ENCODE assay signal across 8 cellular contexts in the genomic region with DNA sequence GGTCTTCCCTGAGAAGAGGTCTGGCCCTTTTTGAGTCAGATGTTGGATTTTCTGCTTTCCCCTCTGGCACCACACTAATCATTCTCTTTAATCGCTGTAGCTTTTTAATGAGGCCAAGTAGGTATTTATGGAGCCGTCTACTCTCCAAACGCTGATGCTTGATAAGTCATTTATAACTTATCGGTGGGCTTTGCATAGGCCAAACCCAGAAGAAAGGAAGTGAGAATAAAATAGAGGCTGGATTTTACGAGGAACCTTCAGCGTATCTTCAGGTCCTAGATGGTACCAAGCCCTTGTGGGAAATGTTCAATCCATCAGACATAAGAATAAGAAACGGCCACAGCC.
DNase-seq lines count a peak whose midpoint lies in the region; ATAC-seq, FAIRE-seq and TF ChIP-seq lines count a peak whose summit lies in the region.

No MANE protein-coding gene starts in this region.

- CTCF ChIA-PET in AG04450 (lab: Charles Lee) = no interaction called here

- H3K4me1 ChIP-seq in foreskin keratinocyte (peaks cover 3% of the 10 kb centered on the region), pancreas (peaks cover 0 to 4% (median 3%) of the 10 kb centered on the region in 3 donors)

- no peak overlapping the region for H3K27ac ChIP-seq in AG04450 (ENCODE audit: low read depth, low read length)
- peak overlapping the region; percentile 86 for H3K27ac ChIP-seq in foreskin keratinocyte
- H3K27ac ChIP-seq in pancreas = peak overlapping the region in 3 of 4 donors; percentile 55 to 91 (median 85)

- TF ChIP-seq CTCF in AG04450 (IDR thresholded peaks at IDR 0.05; ENCODE audit: low read depth, low read length) (no peak), WI38 (IDR thresholded peaks at IDR 0.05; ENCODE audit: low read depth, low read length) (no peak), foreskin keratinocyte (conservative IDR thresholded peaks at IDR 0.05) (no peak), pancreas (IDR thresholded peaks at IDR 0.05) (no peak), omental fat pad (IDR thresholded peaks at IDR 0.05) (no peak)

- DNase-seq in AG04450 (ENCODE audit: low read depth, low spot score) (no peak), foreskin keratinocyte (no peak), pancreas (no peak), hippocampal formation (lab: John Stamatoyannopoulos, UW) (no peak), omental fat pad (ENCODE audit: low spot score) (no peak), activated gamma-delta T cell (lab: John Stamatoyannopoulos, UW) (no peak), anterior cingulate cortex (lab: John Stamatoyannopoulos, UW) (no peak)

- WGBS in pancreas, 2 donors = 59 to 68% methylated on average over 7 of the region's 7 CpGs

- no peak for ATAC-seq in foreskin keratinocyte
- ATAC-seq in pancreas = no peak
- no peak for ATAC-seq in omental fat pad (ENCODE audit: low FRiP score)

- H3K9me3 ChIP-seq in AG04450 (ENCODE audit: control insufficient read depth, insufficient read depth, low read length) (no peaks in the 10 kb centered on the region; the same call in 1 of the 2 replicates), pancreas (no peaks in the 10 kb centered on the region)

- FAIRE-seq in pancreas (lab: Jason Lieb, UNC) = no peak

- no peaks in the 10 kb centered on the region for H3K27me3 ChIP-seq in AG04450 (ENCODE audit: control insufficient read depth, insufficient read depth, low read length)
- H3K27me3 ChIP-seq in foreskin keratinocyte = peaks cover 18% of the 10 kb centered on the region
- no peaks in the 10 kb centered on the region for H3K27me3 ChIP-seq in pancreas

- intact Hi-C loops in pancreas (cut with DNase I) = loop anchor here in 2 of 3 donors (10.0 kb wide), 3 partner anchors 385 to 655 kb away; no protein-coding TSS in a partner anchor

- no peaks in the 10 kb centered on the region for H3K36me3 ChIP-seq in pancreas

- POLR2A ChIA-PET in AG04450 (lab: Yijun Ruan, JAX) = no interaction called here

- H3K4me3 ChIP-seq in AG04450 (ENCODE audit: low read depth, low read length) (peak overlapping the region; percentile 55), WI38 (ENCODE audit: low read depth, low read length) (peak overlapping the region; percentile 59), pancreas (peak overlapping the region in 2 of 4 donors; percentile 46 to 55)
